18 cellular contexts compared by ENCODE assay signal in genomic region chr3:109346099-109346498, GRCh38. TPM values are rescaled to one million over a fixed set of nuclear protein-coding genes. Genes with fewer than 3 reads are reported as not detected.
DNase-seq lines count a peak whose midpoint lies in the region; TF ChIP-seq lines count a peak whose summit lies in the region.
"Had no signal": no experiment of that assay in that cellular context is flagged by ENCODE, and none has a peak within 500 bp of the region (broad histone marks: within the 10 kb centered on the region; RNA-seq: fewer than 3 reads in every experiment).

No MANE protein-coding gene starts in this region.

- H3F3A ChIP-seq in Loucy (ENCODE audit: low read depth) (peaks cover 5% of the 10 kb centered on the region; the same call in 1 of the 2 replicates), neural progenitor cell (ENCODE audit: low read depth) (no peaks in the 10 kb centered on the region), MM.1S (ENCODE audit: insufficient read depth, low read length) (no peaks in the 10 kb centered on the region)

- peak overlapping the region; percentile 62 for H2AFZ ChIP-seq in Loucy (ENCODE audit: low read length)
- peak overlapping the region; percentile 24 for H2AFZ ChIP-seq in neural progenitor cell (replicated peaks)
- H2AFZ ChIP-seq in MM.1S (ENCODE audit: low read length), result no peak overlapping the region

- DNase-seq in ELR (ENCODE audit: low read depth) (peak; percentile 8), endodermal cell (peak; percentile 57), neural progenitor cell (ENCODE audit: low spot score) (no peak), MM.1S (no peak), KG1 (lab: John Stamatoyannopoulos, UW) (no peak), posterior cingulate gyrus (no peak)
- DNase-seq: AML-193; Caco-2; CD4-positive, alpha-beta T cell; GDM1; GOT3 had no signal

- H3K27me3 Mint-ChIP-seq in endodermal cell (ENCODE audit: insufficient read depth) (no peaks in the 10 kb centered on the region), neural progenitor cell (ENCODE audit: insufficient read depth, low read depth) (peaks cover 10% of the 10 kb centered on the region)
- H3K27me3 Mint-ChIP-seq: CD4-positive, alpha-beta T cell had no signal

- peak overlapping the region; percentile 49 for H3K4me3 ChIP-seq in Loucy (ENCODE audit: low read length, poor library complexity, severe bottlenecking)
- H3K4me3 ChIP-seq in endodermal cell (ENCODE audit: low read length), result no peak overlapping the region
- H3K4me3 ChIP-seq in neural progenitor cell, result no peak overlapping the region
- H3K4me3 ChIP-seq in MM.1S (ENCODE audit: low read length), result no peak overlapping the region
- H3K4me3 ChIP-seq: A549, HAP-1 had no signal

- H3K4me1 Mint-ChIP-seq in endodermal cell (peaks cover 5% of the 10 kb centered on the region), neural progenitor cell (peaks cover 5% of the 10 kb centered on the region)

- H3K4me2 ChIP-seq in Loucy (ENCODE audit: low read depth, low read length, poor library complexity, severe bottlenecking) (peak overlapping the region; percentile 67), neural progenitor cell (no peak overlapping the region), MM.1S (ENCODE audit: low read depth, low read length) (no peak overlapping the region)
- H3K4me2 ChIP-seq: A549 had no signal

- H3K9me2 ChIP-seq in Loucy (replicated peaks; ENCODE audit: low read depth, low read length) (no peaks in the 10 kb centered on the region), MM.1S (replicated peaks; ENCODE audit: insufficient read depth, low read length) (no peaks in the 10 kb centered on the region)

- H3K79me2 ChIP-seq in Loucy (ENCODE audit: insufficient read depth, low read length) (no peaks in the 10 kb centered on the region), neural progenitor cell (ENCODE audit: low read depth) (no peaks in the 10 kb centered on the region), MM.1S (ENCODE audit: low read length) (no peaks in the 10 kb centered on the region)

- H3K4me3 Mint-ChIP-seq in endodermal cell (no peak overlapping the region), neural progenitor cell (no peak overlapping the region)
- H3K4me3 Mint-ChIP-seq: CD4-positive, alpha-beta T cell had no signal

- H3K27me3 ChIP-seq in Loucy (ENCODE audit: insufficient read depth, low read length, poor library complexity, severe bottlenecking) (no peaks in the 10 kb centered on the region), endodermal cell (ENCODE audit: control insufficient read depth, insufficient read depth, low read length, poor library complexity, severe bottlenecking) (no peaks in the 10 kb centered on the region), neural progenitor cell (no peaks in the 10 kb centered on the region), MM.1S (replicated peaks; ENCODE audit: insufficient read depth, low read length) (no peaks in the 10 kb centered on the region)

- H3K36me3 ChIP-seq in Loucy (ENCODE audit: insufficient read depth, low read length), result no peaks in the 10 kb centered on the region
- H3K36me3 ChIP-seq in endodermal cell (ENCODE audit: control insufficient read depth, insufficient read depth, low read length), result no peaks in the 10 kb centered on the region
- no peaks in the 10 kb centered on the region for H3K36me3 ChIP-seq in neural progenitor cell
- no peaks in the 10 kb centered on the region for H3K36me3 ChIP-seq in MM.1S (replicated peaks; ENCODE audit: insufficient read depth, low read length)
- H3K36me3 ChIP-seq: HAP-1 had no signal

- H3K27ac ChIP-seq in endodermal cell (ENCODE audit: low read depth, low read length), result no peak overlapping the region
- no peak overlapping the region for H3K27ac ChIP-seq in neural progenitor cell
- no peak overlapping the region for H3K27ac ChIP-seq in MM.1S (ENCODE audit: low read length)
- H3K27ac ChIP-seq: 22Rv1, A549, C4-2B had no signal

- no peaks in the 10 kb centered on the region for H4K20me1 ChIP-seq in Loucy (ENCODE audit: insufficient read depth, low read length, poor library complexity, severe bottlenecking)
- H4K20me1 ChIP-seq in neural progenitor cell (ENCODE audit: low read depth), result no peaks in the 10 kb centered on the region
- no peaks in the 10 kb centered on the region for H4K20me1 ChIP-seq in MM.1S (ENCODE audit: insufficient read depth, low read length)

- intact Hi-C loops in posterior cingulate gyrus (cut with DNase I), result no loop called here

- H3K36me3 Mint-ChIP-seq in endodermal cell (ENCODE audit: low read depth) (peaks cover 1% of the 10 kb centered on the region), neural progenitor cell (peaks cover 5% of the 10 kb centered on the region)

- H3K9ac ChIP-seq in Loucy (ENCODE audit: low read depth, low read length, poor library complexity, severe bottlenecking) (no peak overlapping the region), endodermal cell (ENCODE audit: extremely low read depth, low read length, poor library complexity, severe bottlenecking) (no peak overlapping the region), neural progenitor cell (no peak overlapping the region), MM.1S (ENCODE audit: low read length) (no peak overlapping the region)

- 67 to 85% methylated on average over 2 to 4 of the region's 4 CpGs for WGBS in endodermal cell (ENCODE audit: insufficient coverage in 1 of 2, insufficient read length in 1 of 2), 2 experiments

- H3K9me3 Mint-ChIP-seq in endodermal cell, result no peaks in the 10 kb centered on the region
- H3K9me3 Mint-ChIP-seq in neural progenitor cell, result peaks cover 4% of the 10 kb centered on the region
- H3K9me3 Mint-ChIP-seq: CD4-positive, alpha-beta T cell had no signal

- TF ChIP-seq CTCF in Loucy (conservative IDR thresholded peaks at IDR 0.05; ENCODE audit: low read length) (no peak; the same call in 1 of the 2 replicates), endodermal cell (conservative IDR thresholded peaks at IDR 0.05) (no peak), neural progenitor cell (IDR thresholded peaks at IDR 0.05) (no peak), MM.1S (IDR thresholded peaks at IDR 0.05; ENCODE audit: low read length) (no peak)

- H3K4me1 ChIP-seq in Loucy (ENCODE audit: insufficient read depth, low read length, poor library complexity, severe bottlenecking) (peaks cover 19% of the 10 kb centered on the region), endodermal cell (ENCODE audit: control insufficient read depth, insufficient read depth, low read length) (no peaks in the 10 kb centered on the region), neural progenitor cell (peaks cover 7% of the 10 kb centered on the region), MM.1S (ENCODE audit: low read length) (no peaks in the 10 kb centered on the region)
- H3K4me1 ChIP-seq: A549, Caco-2 had no signal

- H3K9me3 ChIP-seq in Loucy (ENCODE audit: insufficient read depth, low read depth, low read length) (no peaks in the 10 kb centered on the region), endodermal cell (ENCODE audit: control insufficient read depth, low read length) (no peaks in the 10 kb centered on the region), neural progenitor cell (ENCODE audit: low read depth) (no peaks in the 10 kb centered on the region), MM.1S (replicated peaks; ENCODE audit: insufficient read depth, low read length) (no peaks in the 10 kb centered on the region)
- H3K9me3 ChIP-seq: A549, Caco-2, HAP-1 had no signal

- H3K27ac Mint-ChIP-seq in endodermal cell (no peak overlapping the region), neural progenitor cell (no peak overlapping the region)
- H3K27ac Mint-ChIP-seq: CD4-positive, alpha-beta T cell had no signal

RNA-seq across cellular contexts. Expression of gene DPPA4, which starts 8.8 kb away (rescaled TPM):
- total RNA-seq in endodermal cell, result 100 to 1,000 TPM; 132 to 284 TPM
- 159 TPM for polyA plus RNA-seq in endodermal cell (2013, experiment 1 of 2)
- polyA plus RNA-seq in endodermal cell (2013, experiment 2 of 2), result 126 TPM
- total RNA-seq in neural progenitor cell (ENCODE audit: low replicate concordance), result 187 and 215 TPM in 2 replicates
- total RNA-seq: Caco-2, HT-29 had no signal
- polyA plus RNA-seq: A549, BJ had no signal

RNA-seq across cellular contexts. Expression of gene DPPA2, which starts 29.8 kb away (rescaled TPM):
- total RNA-seq in endodermal cell, result 1 to 10 TPM; 1.7 to 3.1 TPM
- polyA plus RNA-seq in endodermal cell (2013, experiment 1 of 2), result 1.3 TPM
- polyA plus RNA-seq in endodermal cell (2013, experiment 2 of 2), result 1.4 TPM
- total RNA-seq in neural progenitor cell (ENCODE audit: low replicate concordance), result 1.2 and 1.8 TPM in 2 replicates
- total RNA-seq: Caco-2; CD4-positive, alpha-beta T cell; HT-29 had no signal
- polyA plus RNA-seq: A549, BJ had no signal

Comparison
In these comparisons a context has a peak if more than half of its experiments do, and no peak if none do; other contexts are left out.
1. DNase-seq: peak in ELR (single experiment) and endodermal cell (single experiment); none in neural progenitor cell (single experiment), MM.1S (single experiment), KG1 (single experiment) and posterior cingulate gyrus (0 of 10).